In genomic region chr10:133489816-133490588, GRCh38 we compare ENCODE assay signal across 16 cellular contexts. TPM values are rescaled to one million over a fixed set of nuclear protein-coding genes. Genes with fewer than 3 reads are reported as not detected.
A peak's percentile ranks its signal among the peaks of the same experiment; 100 is the strongest.
DNase-seq lines count a peak whose midpoint lies in the region; ATAC-seq, FAIRE-seq and TF ChIP-seq lines count a peak whose summit lies in the region.
"Had no signal": no experiment of that assay in that cellular context is flagged by ENCODE, and none has a peak within 500 bp of the region (broad histone marks: within the 10 kb centered on the region; RNA-seq: fewer than 3 reads in every experiment).

No MANE protein-coding gene starts in this region.

- peaks cover 9 to 11% of the 10 kb centered on the region in 2 donors for H3K9me3 Mint-ChIP-seq in natural killer cell

- TF ChIP-seq CTCF in GM12865 (IDR thresholded peaks at IDR 0.05; ENCODE audit: insufficient read depth, low read depth, low read length, missing control alignments) (no peak), natural killer cell (IDR thresholded peaks at IDR 0.05) (no peak)

- intact Hi-C loops in natural killer cell (cut with micrococcal nuclease) = loop anchor here (10.0 kb wide), 1 partner anchor 45 kb away; no protein-coding TSS in a partner anchor

- no peak overlapping the region for H3K27ac Mint-ChIP-seq in natural killer cell
- H3K27ac Mint-ChIP-seq: B cell; natural killer cell treated with Interleukin-12 subunit alpha and Interleukin-12 subunit beta and Interleukin-15 and Interleukin-18, amount 100 ng/mL, for 72 hours had no signal

- peaks cover 4 to 17% of the 10 kb centered on the region in 2 donors for H3K27me3 Mint-ChIP-seq in natural killer cell (ENCODE audit: low read depth in 2 of 2)

- no peak overlapping the region for H3K4me3 ChIP-seq in GM12865 (ENCODE audit: low read depth, low read length)
- H3K4me3 ChIP-seq: esophagus muscularis mucosa had no signal

- H3K4me1 Mint-ChIP-seq in natural killer cell = no peaks in the 10 kb centered on the region

- ATAC-seq in GM18870 (IDR thresholded peaks at IDR 0.05; ENCODE audit: unreplicated experiment) (peak; percentile 58), HG02678 (IDR thresholded peaks at IDR 0.05; ENCODE audit: unreplicated experiment) (peak; percentile 74), natural killer cell (no peak)
- ATAC-seq: natural killer cell treated with Interleukin-12 subunit alpha and Interleukin-12 subunit beta and Interleukin-15 and Interleukin-18, amount 100 ng/mL, for 72 hours; Panc1 had no signal

- no peak overlapping the region for H3K4me3 Mint-ChIP-seq in natural killer cell
- H3K4me3 Mint-ChIP-seq: B cell; natural killer cell treated with Interleukin-12 subunit alpha and Interleukin-12 subunit beta and Interleukin-15 and Interleukin-18, amount 100 ng/mL, for 72 hours had no signal

- H3K36me3 Mint-ChIP-seq in natural killer cell = peaks cover 31% of the 10 kb centered on the region

- DNase-seq in GM12865 (ENCODE audit: low read depth) = peak; percentile 53
- DNase-seq in NCI-H526 treated with DMSO at 0.1 percent for 48 hours (lab: John Stamatoyannopoulos, UW) = peak; percentile 15
- DNase-seq in RCC 7860 (ENCODE audit: low spot score) = no peak
- DNase-seq in DMS153 (lab: John Stamatoyannopoulos, UW) = no peak
- DNase-seq in natural killer cell = no peak
- DNase-seq in NCI-H2029 (lab: John Stamatoyannopoulos, UW) = no peak
- DNase-seq: GOT3; hypothalamus; NCI-H1105; stimulated activated CD4-positive, alpha-beta T cell treated with anti-CD3 and anti-CD28 coated beads, Interleukin-4, amount 100 ng/mL, for 4 hours had no signal

- no peak for FAIRE-seq in RCC 7860 (lab: Jason Lieb, UNC)

RNA-seq across cellular contexts. Expression of gene SCART1, which starts 36.3 kb away (rescaled TPM):
- 10 to 100 TPM in 1 of 3 donors, 1 to 10 TPM in 2; 8.6 to 13.8 (median 9.9) TPM for total RNA-seq in natural killer cell

RNA-seq across cellular contexts. Expression of gene CYP2E1, which starts 37.2 kb away (rescaled TPM):
- total RNA-seq in natural killer cell = 1 to 10 TPM; 2.8 to 3.8 (median 2.9) TPM

Comparison
In these comparisons a context has a peak if more than half of its experiments do, and no peak if none do; other contexts are left out.
1. DNase-seq: peak in GM12865 (single experiment) and NCI-H526 treated with DMSO at 0.1 percent for 48 hours (single experiment); none in RCC 7860 (single experiment), DMS153 (single experiment), natural killer cell (single experiment) and NCI-H2029 (single experiment).
2. ATAC-seq: peak in GM18870 (single experiment) and HG02678 (single experiment); none in natural killer cell (0 of 3).